ENCODE assay signal across 1 cellular context in the genomic region with DNA sequence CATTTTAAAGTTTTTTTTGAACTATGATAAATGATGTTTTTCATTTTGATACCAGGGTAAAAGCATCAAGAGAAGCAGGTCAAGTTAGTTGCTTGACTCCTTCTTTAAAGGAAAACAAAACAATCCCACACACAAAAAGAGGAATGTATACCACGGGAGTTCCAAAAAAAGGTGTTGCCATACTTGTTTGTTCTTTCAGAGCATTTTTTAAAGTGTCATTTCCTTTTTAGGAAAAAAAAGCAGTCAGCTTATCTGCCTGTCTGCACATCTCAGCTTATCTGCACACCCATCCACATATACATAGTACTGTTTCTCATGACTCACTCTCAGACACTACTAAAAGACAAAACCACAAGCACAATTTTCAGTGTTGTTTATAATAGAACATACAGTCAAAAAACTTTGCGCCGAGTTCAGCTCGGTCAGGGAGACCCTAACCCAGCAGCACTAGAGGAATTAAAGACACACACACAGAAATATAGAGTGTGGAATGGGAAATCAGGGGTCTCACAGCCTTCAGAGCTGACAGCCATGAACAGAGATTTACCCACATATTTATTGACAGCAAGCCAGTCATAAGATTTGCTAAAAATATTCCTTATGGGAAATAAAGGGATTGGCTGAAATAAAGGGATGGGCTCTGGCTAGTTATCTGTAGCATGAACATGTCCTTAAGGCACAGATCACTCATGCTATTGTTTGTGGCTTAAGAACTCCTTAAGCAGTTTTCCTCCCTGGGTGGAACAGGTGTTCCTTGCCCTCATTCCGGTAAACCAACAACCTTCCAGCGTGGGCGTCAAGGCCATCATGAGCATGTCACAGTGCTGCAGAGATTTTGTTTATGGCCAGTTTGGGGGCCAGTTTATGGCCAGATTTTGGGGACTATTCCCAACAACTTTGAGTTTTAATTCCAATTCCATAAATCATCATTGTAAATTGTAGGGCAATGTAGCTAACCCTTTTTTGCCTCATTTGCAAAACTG.
TF ChIP-seq lines count a peak whose summit lies in the region.

No MANE protein-coding gene starts in this region.

TF ChIP-seq in K562, 482 proteins besides CTCF, POLR2A, EP300 and RAD21 (continued from another document and continues in another):
- TF ChIP-seq CHAMP1 (IDR thresholded peaks at IDR 0.05), result peak; percentile 87
- no peak for TF ChIP-seq SNIP1 (IDR thresholded peaks at IDR 0.05; ENCODE audit: low read depth)
- peak; percentile 87 for TF ChIP-seq MTA2 (IDR thresholded peaks at IDR 0.05; ENCODE audit: low read depth)
- TF ChIP-seq GATA2 (CRISPR knock-in tag; IDR thresholded peaks at IDR 0.05), result peak; percentile 92
- TF ChIP-seq, protein P1, sequence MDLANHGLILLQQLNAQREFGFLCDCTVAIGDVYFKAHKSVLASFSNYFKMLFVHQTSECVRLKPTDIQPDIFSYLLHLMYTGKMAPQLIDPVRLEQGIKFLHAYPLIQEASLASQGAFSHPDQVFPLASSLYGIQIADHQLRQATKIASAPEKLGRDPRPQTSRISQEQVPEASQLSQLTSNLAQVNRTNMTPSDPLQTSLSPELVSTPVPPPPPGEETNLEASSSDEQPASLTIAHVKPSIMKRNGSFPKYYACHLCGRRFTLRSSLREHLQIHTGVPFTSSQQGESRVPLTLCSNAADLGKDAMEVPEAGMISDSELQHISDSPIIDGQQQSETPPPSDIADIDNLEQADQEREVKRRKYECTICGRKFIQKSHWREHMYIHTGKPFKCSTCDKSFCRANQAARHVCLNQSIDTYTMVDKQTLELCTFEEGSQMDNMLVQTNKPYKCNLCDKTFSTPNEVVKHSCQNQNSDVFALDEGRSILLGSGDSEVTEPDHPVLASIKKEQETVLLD (IDR thresholded peaks at IDR 0.05), result 0 out of 2 replicates have a peak, but pooled peaks have one; percentile 29
- TF ChIP-seq JUNB (CRISPR knock-in tag; conservative IDR thresholded peaks at IDR 0.05), result peak; percentile 68
- no peak for TF ChIP-seq GTF2A2 (tag; IDR thresholded peaks at IDR 0.05)
- peak; percentile 85 for TF ChIP-seq PML (IDR thresholded peaks at IDR 0.05; ENCODE audit: low read length)
- TF ChIP-seq ZNF384 (IDR thresholded peaks at IDR 0.05; ENCODE audit: low read depth, low read length), result peak; percentile 95
- no peak for TF ChIP-seq NCOA4 (IDR thresholded peaks at IDR 0.05; ENCODE audit: partially characterized antibody)
- peak; percentile 90 for TF ChIP-seq CBFA2T2 (conservative IDR thresholded peaks at IDR 0.05)
- no peak for TF ChIP-seq ZNF12 (CRISPR knock-in tag; IDR thresholded peaks at IDR 0.05)
- no peak for TF ChIP-seq PCBP2 (IDR thresholded peaks at IDR 0.05; ENCODE audit: low read depth, low read length, poor library complexity, severe bottlenecking)
- no peak for TF ChIP-seq BMI1 (IDR thresholded peaks at IDR 0.05; ENCODE audit: low read length)
- no peak for TF ChIP-seq FIP1L1 (IDR thresholded peaks at IDR 0.05; ENCODE audit: low read depth, low read length, poor library complexity, severe bottlenecking)
- TF ChIP-seq, protein P2, sequence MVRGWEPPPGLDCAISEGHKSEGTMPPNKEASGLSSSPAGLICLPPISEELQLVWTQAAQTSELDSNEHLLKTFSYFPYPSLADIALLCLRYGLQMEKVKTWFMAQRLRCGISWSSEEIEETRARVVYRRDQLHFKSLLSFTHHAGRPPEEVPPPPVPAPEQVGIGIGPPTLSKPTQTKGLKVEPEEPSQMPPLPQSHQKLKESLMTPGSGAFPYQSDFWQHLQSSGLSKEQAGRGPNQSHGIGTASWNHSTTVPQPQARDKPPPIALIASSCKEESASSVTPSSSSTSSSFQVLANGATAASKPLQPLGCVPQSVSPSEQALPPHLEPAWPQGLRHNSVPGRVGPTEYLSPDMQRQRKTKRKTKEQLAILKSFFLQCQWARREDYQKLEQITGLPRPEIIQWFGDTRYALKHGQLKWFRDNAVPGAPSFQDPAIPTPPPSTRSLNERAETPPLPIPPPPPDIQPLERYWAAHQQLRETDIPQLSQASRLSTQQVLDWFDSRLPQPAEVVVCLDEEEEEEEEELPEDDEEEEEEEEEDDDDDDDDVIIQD (CRISPR knock-in tag; IDR thresholded peaks at IDR 0.05), result no peak
- TF ChIP-seq XRCC5 (IDR thresholded peaks at IDR 0.05; ENCODE audit: low read depth, low read length), result no peak
- peak; percentile 88 for TF ChIP-seq FOXM1 (IDR thresholded peaks at IDR 0.05; ENCODE audit: low read depth)
- TF ChIP-seq FOXM1 (CRISPR knock-in tag; IDR thresholded peaks at IDR 0.05; ENCODE audit: low read depth), result no peak
- no peak for TF ChIP-seq ASH1L (IDR thresholded peaks at IDR 0.05; ENCODE audit: borderline replicate concordance, low read depth, partially characterized antibody)
- peak in 1 of 2 experiments; percentile 44 for TF ChIP-seq NCOA2 (IDR thresholded peaks at IDR 0.05; ENCODE audit: partially characterized antibody in 2 of 2)
- no peak for TF ChIP-seq CLOCK (CRISPR knock-in tag; IDR thresholded peaks at IDR 0.05; ENCODE audit: borderline replicate concordance)
- TF ChIP-seq DACH1 (IDR thresholded peaks at IDR 0.05; ENCODE audit: partially characterized antibody), result peak; percentile 49
- TF ChIP-seq, protein P3, sequence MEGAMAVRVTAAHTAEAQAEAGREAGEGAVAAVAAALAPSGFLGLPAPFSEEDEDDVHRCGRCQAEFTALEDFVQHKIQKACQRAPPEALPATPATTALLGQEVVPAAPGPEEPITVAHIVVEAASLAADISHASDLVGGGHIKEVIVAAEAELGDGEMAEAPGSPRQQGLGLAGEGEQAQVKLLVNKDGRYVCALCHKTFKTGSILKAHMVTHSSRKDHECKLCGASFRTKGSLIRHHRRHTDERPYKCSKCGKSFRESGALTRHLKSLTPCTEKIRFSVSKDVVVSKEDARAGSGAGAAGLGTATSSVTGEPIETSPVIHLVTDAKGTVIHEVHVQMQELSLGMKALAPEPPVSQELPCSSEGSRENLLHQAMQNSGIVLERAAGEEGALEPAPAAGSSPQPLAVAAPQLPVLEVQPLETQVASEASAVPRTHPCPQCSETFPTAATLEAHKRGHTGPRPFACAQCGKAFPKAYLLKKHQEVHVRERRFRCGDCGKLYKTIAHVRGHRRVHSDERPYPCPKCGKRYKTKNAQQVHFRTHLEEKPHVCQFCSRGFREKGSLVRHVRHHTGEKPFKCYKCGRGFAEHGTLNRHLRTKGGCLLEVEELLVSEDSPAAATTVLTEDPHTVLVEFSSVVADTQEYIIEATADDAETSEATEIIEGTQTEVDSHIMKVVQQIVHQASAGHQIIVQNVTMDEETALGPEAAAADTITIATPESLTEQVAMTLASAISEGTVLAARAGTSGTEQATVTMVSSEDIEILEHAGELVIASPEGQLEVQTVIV (CRISPR knock-in tag; IDR thresholded peaks at IDR 0.05; ENCODE audit: borderline replicate concordance), result no peak
- TF ChIP-seq ZNF318 (IDR thresholded peaks at IDR 0.05; ENCODE audit: borderline replicate concordance in 1 of 2, low read depth in 1 of 2), result peak; percentile 24 to 69; a peak in 2 of 4 replicates
- no peak for TF ChIP-seq BCLAF1 (IDR thresholded peaks at IDR 0.05; ENCODE audit: borderline replicate concordance in 1 of 2, control insufficient read depth in 1 of 2, low read depth in 2 of 2, low read length in 1 of 2)
- peak; percentile 14 for TF ChIP-seq RBBP5 (IDR thresholded peaks at IDR 0.05; ENCODE audit: borderline replicate concordance, insufficient read depth, low read length, poor library complexity, severe bottlenecking)
- no peak for TF ChIP-seq ZNF23 (CRISPR knock-in tag; IDR thresholded peaks at IDR 0.05)
